ENCODE assay signal across 23 cellular contexts in the genomic region with DNA sequence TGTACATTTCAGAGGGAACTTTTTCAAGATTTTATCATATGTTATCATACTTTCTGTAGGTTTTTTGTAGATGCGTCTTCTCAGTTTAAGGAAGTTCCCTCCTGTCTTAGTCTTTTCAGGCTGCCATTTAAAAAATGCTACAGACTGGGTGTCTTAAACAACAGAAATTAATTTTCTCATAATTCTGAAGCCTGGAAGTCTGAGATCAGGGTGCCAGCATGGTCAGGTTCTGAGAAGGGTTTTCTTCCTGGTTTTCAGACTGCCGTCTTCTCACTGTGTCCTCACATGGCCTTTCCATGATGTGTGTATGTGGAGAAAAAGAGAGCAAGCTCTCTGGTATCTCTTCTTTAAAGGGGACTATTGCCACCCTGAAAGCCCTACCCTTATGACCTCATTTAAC.
"Had no signal": no experiment of that assay in that cellular context is flagged by ENCODE, and none has a peak within 500 bp of the region (broad histone marks: within the 10 kb centered on the region; RNA-seq: fewer than 3 reads in every experiment).

No MANE protein-coding gene starts in this region.

- H3K27ac ChIP-seq: colonic mucosa, coronary artery, dorsolateral prefrontal cortex, epithelial cell of prostate, esophagus muscularis mucosa, esophagus squamous epithelium, foreskin keratinocyte, gastrocnemius medialis, gastroesophageal sphincter, heart left ventricle, heart right ventricle had no signal

- H3K4me3 ChIP-seq: colonic mucosa, coronary artery, dorsolateral prefrontal cortex, esophagus muscularis mucosa, esophagus squamous epithelium, gastrocnemius medialis, gastroesophageal sphincter, heart left ventricle, heart right ventricle had no signal

- H3K4me1 ChIP-seq: colonic mucosa, esophagus muscularis mucosa, esophagus squamous epithelium, foreskin keratinocyte, gastrocnemius medialis, gastroesophageal sphincter, heart left ventricle, heart right ventricle had no signal

- H3K36me3 ChIP-seq: colonic mucosa, esophagus muscularis mucosa, esophagus squamous epithelium, gastrocnemius medialis, gastroesophageal sphincter, heart left ventricle, heart right ventricle had no signal

- DNase-seq: colonic mucosa; cortex of kidney; dermis blood vessel endothelial cell; dorsolateral prefrontal cortex; effector CD4-positive, alpha-beta T cell; effector CD8-positive, alpha-beta T cell; effector memory CD4-positive, alpha-beta T cell; effector memory CD8-positive, alpha-beta T cell; endodermal cell; erythroblast; esophagus squamous epithelium; foreskin fibroblast; foreskin keratinocyte; foreskin melanocyte; gastrocnemius medialis; glutamatergic neuron; head of caudate nucleus; heart left ventricle; heart right ventricle had no signal

- H3K9me3 ChIP-seq: colonic mucosa, gastrocnemius medialis had no signal

- H3K27me3 ChIP-seq: colonic mucosa, dorsolateral prefrontal cortex, esophagus muscularis mucosa, esophagus squamous epithelium, gastrocnemius medialis, gastroesophageal sphincter, heart left ventricle, heart right ventricle had no signal
